ENCODE assay signal across 15 cellular contexts in the genomic region with DNA sequence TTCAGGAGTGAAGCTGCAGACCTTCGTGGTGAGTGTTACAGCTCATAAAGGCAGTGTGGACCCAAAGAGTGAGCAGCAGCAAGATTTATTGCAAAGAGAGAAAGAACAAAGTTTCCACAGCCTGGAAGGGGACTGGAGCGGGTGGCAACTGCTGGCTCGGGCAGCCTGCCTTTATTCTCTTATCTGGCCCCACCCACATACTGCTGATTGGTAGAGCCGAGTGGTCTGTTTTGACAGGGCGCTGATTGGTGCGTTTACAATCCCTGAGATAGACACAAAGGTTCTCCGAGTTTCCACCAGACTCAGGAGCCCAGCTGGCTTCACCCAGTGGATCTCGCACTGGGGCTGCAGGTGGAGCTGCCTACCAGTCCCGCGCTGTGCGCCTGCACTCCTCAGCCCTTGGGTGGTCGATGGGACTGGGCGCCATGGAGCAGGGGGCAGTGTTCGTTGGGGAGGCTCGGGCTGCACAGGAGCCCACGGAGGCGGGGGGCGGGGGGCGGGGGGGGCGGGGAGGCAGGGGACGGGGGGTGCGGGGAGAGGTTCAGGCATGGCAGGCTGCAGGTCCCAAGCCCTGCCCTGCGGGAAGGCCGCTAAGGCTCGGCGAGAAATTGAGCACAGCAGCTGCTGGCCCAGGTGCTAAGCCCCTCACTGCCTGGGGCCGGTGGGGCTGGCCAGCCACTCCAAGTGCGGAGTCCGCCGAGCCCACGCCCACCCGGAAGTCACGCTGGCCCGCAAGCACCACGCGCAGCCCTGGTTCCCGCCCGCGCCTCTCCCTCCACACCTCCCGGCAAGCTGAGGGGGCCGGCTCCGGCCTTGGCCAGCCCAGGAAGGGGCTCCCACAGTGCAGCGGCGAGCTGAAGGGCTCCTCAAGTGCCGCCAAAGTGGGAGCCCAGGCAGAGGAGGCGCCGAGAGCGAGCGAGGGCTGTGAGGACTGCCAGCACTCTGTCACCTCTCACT. TPM values are rescaled to one million over a fixed set of nuclear protein-coding genes. Genes with fewer than 3 reads are reported as not detected.
"Had no signal": no experiment of that assay in that cellular context is flagged by ENCODE, and none has a peak within 500 bp of the region (broad histone marks: within the 10 kb centered on the region; RNA-seq: fewer than 3 reads in every experiment).

No MANE protein-coding gene starts in this region.

RNA-seq across cellular contexts. Expression of gene EN2, which starts 59.9 kb away (rescaled TPM):
- total RNA-seq: activated B cell treated with CpG ODN at 0.5 μM for 24 hours; activated CD4-positive, alpha-beta memory T cell treated with anti-CD3 and anti-CD28 coated beads for 36 hours; activated CD4-positive, alpha-beta memory T cell treated with anti-CD3 and anti-CD28 coated beads, Interleukin-2, amount 10 ng/mL, durations not matched to agents 7 days and 5 days; activated CD4-positive, alpha-beta T cell treated with anti-CD3 and anti-CD28 coated beads for 36 hours; activated CD4-positive, alpha-beta T cell treated with anti-CD3 and anti-CD28 coated beads, Interleukin-2, amount 10 ng/mL, durations not matched to agents 24 days and 14 days; activated CD4-positive, alpha-beta T cell treated with anti-CD3 and anti-CD28 coated beads, Interleukin-2, amount 10 ng/mL, durations not matched to agents 7 days and 5 days; activated CD8-positive, alpha-beta memory T cell treated with anti-CD3 and anti-CD28 coated beads for 36 hours; activated CD8-positive, alpha-beta memory T cell treated with anti-CD3 and anti-CD28 coated beads, Interleukin-2, amount 10 ng/mL, durations not matched to agents 7 days and 5 days; activated CD8-positive, alpha-beta T cell treated with anti-CD3 and anti-CD28 coated beads for 36 hours; activated CD8-positive, alpha-beta T cell treated with anti-CD3 and anti-CD28 coated beads, Interleukin-2, amount 10 ng/mL, durations not matched to agents 7 days and 5 days; T-cell; T-helper 1 cell treated with Interleukin-12 subunit alpha and Interleukin-12 subunit beta and Interleukin-4 antibody, amounts not matched to agents 30 ng/mL and 1 ng/mL, for 36 hours; T-helper 17 cell; T-helper 2 cell treated with Interferon-gamma antibody and Interleukin-4, amounts not matched to agents 100 ng/mL and 5 ng/mL, for 36 hours; WTC11 had no signal
